Comparison of ENCODE assay signal across 8 cellular contexts in the genomic region with DNA sequence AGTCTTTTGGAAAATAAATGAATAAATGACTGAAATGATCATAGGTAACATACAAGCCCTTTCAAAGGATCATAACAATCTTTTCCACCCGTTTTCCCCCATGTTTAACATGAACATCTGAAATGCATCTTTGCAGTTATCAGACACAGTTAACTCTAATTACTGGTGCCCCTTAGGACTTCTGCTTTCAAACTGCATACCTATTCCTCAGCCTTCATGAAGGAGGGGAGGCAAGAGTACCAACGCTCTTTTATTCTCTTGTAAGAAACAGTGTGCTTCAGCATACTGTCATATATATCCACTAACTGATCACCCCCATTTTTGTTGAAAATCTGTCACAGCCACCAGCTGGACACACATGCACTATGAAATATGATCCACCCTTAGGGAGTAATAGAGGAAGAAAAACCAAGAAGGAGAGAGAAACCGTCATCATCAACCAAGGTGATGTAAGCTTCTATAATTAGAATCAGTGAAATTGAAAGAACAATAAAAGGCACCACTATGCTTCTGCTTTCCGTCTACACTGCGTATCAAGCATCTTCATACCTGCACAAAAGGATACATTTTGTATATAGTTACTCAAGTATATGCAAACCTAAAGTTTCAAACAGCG.
DNase-seq lines count a peak whose midpoint lies in the region; ATAC-seq and TF ChIP-seq lines count a peak whose summit lies in the region.

No MANE protein-coding gene starts in this region.

- no peak for TF ChIP-seq CTCF in brain (conservative IDR thresholded peaks at IDR 0.05)
- no peak for TF ChIP-seq CTCF in mesothelial cell of epicardium (IDR thresholded peaks at IDR 0.05; ENCODE audit: unreplicated experiment)

- DNase-seq in activated T-cell treated with anti-CD3 and anti-CD28 coated beads, Interleukin-2, amount 50 U/mL, for 72 hours, result no peak
- no peak for DNase-seq in activated T-cell treated with anti-CD3 and anti-CD28 coated beads, Interleukin-2, amount 50 U/mL, for 1 hour
- DNase-seq in NCI-H2029 treated with DMSO at 0.1 percent for 48 hours (lab: John Stamatoyannopoulos, UW) (peak; percentile 69), smooth muscle cell of the brain vasculature (ENCODE audit: low read depth, low spot score) (peak; percentile 10), NCI-H1105 treated with DMSO at 0.1 percent for 48 hours (lab: John Stamatoyannopoulos, UW) (no peak), mesothelial cell of epicardium (ENCODE audit: low spot score in 2 of 2, unreplicated experiment in 2 of 2) (no peak)

- peaks cover 94% of the 10 kb centered on the region for H3K4me1 Mint-ChIP-seq in activated T-cell treated with anti-CD3 and anti-CD28 coated beads, Interleukin-2, amount 50 U/mL, for 72 hours (ENCODE audit: low read depth)
- H3K4me1 Mint-ChIP-seq in brain (peaks cover 52% of the 10 kb centered on the region), mesothelial cell of epicardium (peaks cover 17% of the 10 kb centered on the region)

- H3K27ac Mint-ChIP-seq in activated T-cell treated with anti-CD3 and anti-CD28 coated beads, Interleukin-2, amount 50 U/mL, for 72 hours, result peak overlapping the region; percentile 18
- peak overlapping the region in 4 of 5 experiments; percentile 50 to 87 (median 73) for H3K27ac Mint-ChIP-seq in brain
- H3K27ac Mint-ChIP-seq in mesothelial cell of epicardium, result no peak overlapping the region

- H3K4me3 Mint-ChIP-seq in activated T-cell treated with anti-CD3 and anti-CD28 coated beads, Interleukin-2, amount 50 U/mL, for 72 hours, result peak overlapping the region; percentile 69 to 78
- peak overlapping the region in 3 of 5 experiments; percentile 6 to 43 (median 22) for H3K4me3 Mint-ChIP-seq in brain
- no peak overlapping the region for H3K4me3 Mint-ChIP-seq in mesothelial cell of epicardium

- H3K36me3 Mint-ChIP-seq in activated T-cell treated with anti-CD3 and anti-CD28 coated beads, Interleukin-2, amount 50 U/mL, for 72 hours (ENCODE audit: insufficient read depth in 2 of 2), result peaks cover 0 to 9% of the 10 kb centered on the region in 2 donors
- H3K36me3 Mint-ChIP-seq in brain, result no peaks in the 10 kb centered on the region
- H3K36me3 Mint-ChIP-seq in mesothelial cell of epicardium, result no peaks in the 10 kb centered on the region

- H3K9me3 Mint-ChIP-seq in activated T-cell treated with anti-CD3 and anti-CD28 coated beads, Interleukin-2, amount 50 U/mL, for 72 hours, result no peaks in the 10 kb centered on the region
- H3K9me3 Mint-ChIP-seq in brain, result no peaks in the 10 kb centered on the region
- H3K9me3 Mint-ChIP-seq in mesothelial cell of epicardium, result no peaks in the 10 kb centered on the region

- ATAC-seq in activated T-cell treated with anti-CD3 and anti-CD28 coated beads, Interleukin-2, amount 50 U/mL, for 72 hours (replicated peaks in 1 of 2), result peak; percentile 41 to 56
- peak; percentile 90 for ATAC-seq in HG02763 (IDR thresholded peaks at IDR 0.05; ENCODE audit: unreplicated experiment)

- H3K27me3 Mint-ChIP-seq in activated T-cell treated with anti-CD3 and anti-CD28 coated beads, Interleukin-2, amount 50 U/mL, for 72 hours (ENCODE audit: low read depth), result no peaks in the 10 kb centered on the region
- H3K27me3 Mint-ChIP-seq in brain, result no peaks in the 10 kb centered on the region
- H3K27me3 Mint-ChIP-seq in mesothelial cell of epicardium (ENCODE audit: low read depth), result no peaks in the 10 kb centered on the region

Comparison
In these comparisons a context has a peak if more than half of its experiments do, and no peak if none do; other contexts are left out.
1. DNase-seq: peak in NCI-H2029 treated with DMSO at 0.1 percent for 48 hours (single experiment) and smooth muscle cell of the brain vasculature (single experiment); none in activated T-cell treated with anti-CD3 and anti-CD28 coated beads, Interleukin-2, amount 50 U/mL, for 72 hours (0 of 2), activated T-cell treated with anti-CD3 and anti-CD28 coated beads, Interleukin-2, amount 50 U/mL, for 1 hour (single experiment), NCI-H1105 treated with DMSO at 0.1 percent for 48 hours (single experiment) and mesothelial cell of epicardium (0 of 2).